Comparison of ENCODE assay signal across 26 cellular contexts in genomic region chr9:135929656-135930445, GRCh38.
"Had no signal": no experiment of that assay in that cellular context is flagged by ENCODE, and none has a peak within 500 bp of the region (broad histone marks: within the 10 kb centered on the region; RNA-seq: fewer than 3 reads in every experiment).

No MANE protein-coding gene starts in this region.

- H3K27ac Mint-ChIP-seq: activated CD4-positive, alpha-beta T cell treated with anti-CD3 and anti-CD28 coated beads for 36 hours; activated CD8-positive, alpha-beta memory T cell treated with anti-CD3 and anti-CD28 coated beads, Interleukin-2, amount 10 ng/mL, durations not matched to agents 7 days and 5 days; activated CD8-positive, alpha-beta T cell treated with anti-CD3 and anti-CD28 coated beads, Interleukin-2, amount 10 ng/mL, durations not matched to agents 7 days and 5 days; activated T-helper 2 cell treated with anti-CD3 and anti-CD28 coated beads, Interferon-gamma antibody, Interleukin-2, Interleukin-4, amounts not matched to agents 10 μg/mL and 5 μg/mL and 100 μg/mL, durations not matched to agents 14 hours and 24 hours and 36 hours; natural killer cell; progenitor cell of endocrine pancreas; T-helper 2 cell treated with Interferon-gamma antibody and Interleukin-4, amounts not matched to agents 5 μg/mL and 100 μg/mL, for 36 hours had no signal

- H3K4me3 Mint-ChIP-seq: activated CD4-positive, alpha-beta T cell treated with anti-CD3 and anti-CD28 coated beads for 36 hours; activated CD8-positive, alpha-beta memory T cell treated with anti-CD3 and anti-CD28 coated beads, Interleukin-2, amount 10 ng/mL, durations not matched to agents 7 days and 5 days; activated CD8-positive, alpha-beta T cell treated with anti-CD3 and anti-CD28 coated beads, Interleukin-2, amount 10 ng/mL, durations not matched to agents 7 days and 5 days; natural killer cell; T-helper 2 cell treated with Interferon-gamma antibody and Interleukin-4, amounts not matched to agents 5 μg/mL and 100 μg/mL, for 36 hours had no signal

- DNase-seq: activated CD4-positive, alpha-beta T cell treated with anti-CD3 and anti-CD28 coated beads for 36 hours; activated CD4-positive, CD25-positive, alpha-beta regulatory T cell; activated CD8-positive, alpha-beta memory T cell treated with anti-CD3 and anti-CD28 coated beads, Interleukin-2, amount 10 ng/mL, durations not matched to agents 7 days and 5 days; activated CD8-positive, alpha-beta T cell treated with anti-CD3 and anti-CD28 coated beads, Interleukin-2, amount 10 ng/mL, durations not matched to agents 7 days and 5 days; activated T-cell treated with anti-CD3 and anti-CD28 coated beads, Interleukin-2, amount 50 U/mL, for 48 hours; central memory CD4-positive, alpha-beta T cell; effector CD4-positive, alpha-beta T cell; foreskin keratinocyte; islet precursor cell; left ventricle myocardium inferior; mesendoderm; natural killer cell; retina; stimulated activated CD4-positive, alpha-beta T cell treated with anti-CD3 and anti-CD28 coated beads, Interleukin-1b, Interleukin-23, amount 100 ng/mL, for 48 hours; stimulated activated naive CD4-positive, alpha-beta T cell; tibial artery had no signal

- H3K4me2 ChIP-seq: smooth muscle cell had no signal

- H3K4me1 ChIP-seq: breast epithelium had no signal

- H3K27me3 ChIP-seq: breast epithelium, esophagus muscularis mucosa, foreskin keratinocyte, suprapubic skin, tibial artery had no signal

- H3K9me3 ChIP-seq: breast epithelium, esophagus muscularis mucosa, left ventricle myocardium inferior, suprapubic skin, tibial artery had no signal

- H3K4me3 ChIP-seq: breast epithelium, esophagus muscularis mucosa, left ventricle myocardium inferior, lung, smooth muscle cell, suprapubic skin, tibial artery had no signal

- H3K27ac ChIP-seq: breast epithelium, esophagus muscularis mucosa, foreskin keratinocyte, left ventricle myocardium inferior, suprapubic skin, tibial artery had no signal

- ATAC-seq: activated CD4-positive, alpha-beta T cell treated with anti-CD3 and anti-CD28 coated beads for 36 hours; activated CD8-positive, alpha-beta memory T cell treated with anti-CD3 and anti-CD28 coated beads, Interleukin-2, amount 10 ng/mL, durations not matched to agents 7 days and 5 days; activated CD8-positive, alpha-beta T cell treated with anti-CD3 and anti-CD28 coated beads, Interleukin-2, amount 10 ng/mL, durations not matched to agents 7 days and 5 days; activated naive CD4-positive, alpha-beta T cell treated with anti-CD3 and anti-CD28 coated beads, Interleukin-2, amount 50 U/mL, for 72 hours; foreskin keratinocyte; natural killer cell; sciatic nerve had no signal

- H3K27me3 Mint-ChIP-seq: activated CD4-positive, alpha-beta T cell treated with anti-CD3 and anti-CD28 coated beads for 36 hours; activated CD8-positive, alpha-beta memory T cell treated with anti-CD3 and anti-CD28 coated beads, Interleukin-2, amount 10 ng/mL, durations not matched to agents 7 days and 5 days; progenitor cell of endocrine pancreas had no signal

- H3K9me3 Mint-ChIP-seq: activated naive CD4-positive, alpha-beta T cell treated with anti-CD3 and anti-CD28 coated beads, Interleukin-2, amount 50 U/mL, for 72 hours; activated T-helper 2 cell treated with anti-CD3 and anti-CD28 coated beads, Interferon-gamma antibody, Interleukin-2, Interleukin-4, amounts not matched to agents 10 μg/mL and 5 μg/mL and 100 μg/mL, durations not matched to agents 14 hours and 24 hours and 36 hours; natural killer cell; T-helper 2 cell treated with Interferon-gamma antibody and Interleukin-4, amounts not matched to agents 5 μg/mL and 100 μg/mL, for 36 hours had no signal
